ENCODE assay signal across 10 cellular contexts in genomic region chr17:1186214-1186820, GRCh38. TPM values are rescaled to one million over a fixed set of nuclear protein-coding genes. Genes with fewer than 3 reads are reported as not detected.
DNase-seq lines count a peak whose midpoint lies in the region; ATAC-seq and TF ChIP-seq lines count a peak whose summit lies in the region.
"Had no signal": no experiment of that assay in that cellular context is flagged by ENCODE, and none has a peak within 500 bp of the region (broad histone marks: within the 10 kb centered on the region; RNA-seq: fewer than 3 reads in every experiment).

No MANE protein-coding gene starts in this region.

- peaks cover 33% of the 10 kb centered on the region for H3K27me3 Mint-ChIP-seq in WTC11 (ENCODE audit: low read depth)
- peaks cover 26% of the 10 kb centered on the region for H3K27me3 Mint-ChIP-seq in endodermal cell (ENCODE audit: insufficient read depth)

- H3K9me3 ChIP-seq in endodermal cell (ENCODE audit: control insufficient read depth, low read length) = no peaks in the 10 kb centered on the region
- H3K9me3 ChIP-seq: adrenal gland, SJSA1 had no signal

- TF ChIP-seq CTCF in GM12865 (IDR thresholded peaks at IDR 0.05; ENCODE audit: insufficient read depth, low read depth, low read length, missing control alignments) (no peak), WTC11 (IDR thresholded peaks at IDR 0.05) (no peak), endodermal cell (conservative IDR thresholded peaks at IDR 0.05) (no peak)

- CTCF ChIA-PET in WTC11 (lab: Charles Lee) = interaction anchor here (0.5 to 3.8 kb wide), 15 partner anchors 7 to 306 kb away, joined by 3 to 99 read pairs (median 14); partner anchors contain the start of genes MYO1C and TIMM22

- H3K9me3 Mint-ChIP-seq in WTC11 (no peaks in the 10 kb centered on the region), endodermal cell (no peaks in the 10 kb centered on the region)

- H3K4me3 ChIP-seq in GM12865 (ENCODE audit: low read depth, low read length) = no peak overlapping the region
- H3K4me3 ChIP-seq in skin epidermis = peak overlapping the region in 2 of 7 experiments; percentile 4 to 8
- no peak overlapping the region for H3K4me3 ChIP-seq in endodermal cell (ENCODE audit: low read length)
- H3K4me3 ChIP-seq: adrenal gland, SJSA1 had no signal

- H3K9ac ChIP-seq in endodermal cell (ENCODE audit: extremely low read depth, low read length, poor library complexity, severe bottlenecking) = no peak overlapping the region

- H3K27ac Mint-ChIP-seq in WTC11 = no peak overlapping the region
- no peak overlapping the region for H3K27ac Mint-ChIP-seq in endodermal cell

- peaks cover 17% of the 10 kb centered on the region for H3K27me3 ChIP-seq in endodermal cell (ENCODE audit: control insufficient read depth, insufficient read depth, low read length, poor library complexity, severe bottlenecking)
- H3K27me3 ChIP-seq: adrenal gland, SJSA1 had no signal

- peak; percentile 43 for DNase-seq in GM12865 (ENCODE audit: low read depth)
- no peak for DNase-seq in WTC11 (ENCODE audit: low spot score)
- DNase-seq in glomerular visceral epithelial cell (ENCODE audit: extremely low spot score) = peak; percentile 33
- DNase-seq in DMS79 treated with DMSO at 0.1 percent for 48 hours (lab: John Stamatoyannopoulos, UW) = no peak
- no peak for DNase-seq in epidermal melanocyte (ENCODE audit: insufficient read length, low spot score)
- DNase-seq in endodermal cell = no peak

- H3K4me1 Mint-ChIP-seq in WTC11 (peaks cover 22% of the 10 kb centered on the region), endodermal cell (no peaks in the 10 kb centered on the region)

- POLR2A ChIA-PET in WTC11 (lab: Charles Lee) = no interaction called here

- H3K27ac ChIP-seq in skin epidermis (peak overlapping the region in 13 of 21 experiments; percentile 11 to 73 (median 32)), endodermal cell (ENCODE audit: low read depth, low read length) (no peak overlapping the region)
- H3K27ac ChIP-seq: SJSA1 had no signal

- H3K4me1 ChIP-seq in endodermal cell (ENCODE audit: control insufficient read depth, insufficient read depth, low read length) = no peaks in the 10 kb centered on the region
- H3K4me1 ChIP-seq: SJSA1 had no signal

- H3K36me3 Mint-ChIP-seq in WTC11 (no peaks in the 10 kb centered on the region), endodermal cell (ENCODE audit: low read depth) (no peaks in the 10 kb centered on the region)

- peak overlapping the region; percentile 30; the same call in 1 of the 2 replicates for H3K4me3 Mint-ChIP-seq in WTC11
- H3K4me3 Mint-ChIP-seq in endodermal cell = no peak overlapping the region

- H3K36me3 ChIP-seq in endodermal cell (ENCODE audit: control insufficient read depth, insufficient read depth, low read length) = no peaks in the 10 kb centered on the region
- H3K36me3 ChIP-seq: adrenal gland, SJSA1 had no signal

- WGBS in endodermal cell (ENCODE audit: insufficient coverage in 1 of 2, insufficient read length in 1 of 2), 2 experiments = 85 to 92% methylated on average over 10 to 13 of the region's 13 CpGs

- ATAC-seq in WTC11 (no peak), HG02623 (IDR thresholded peaks at IDR 0.05; ENCODE audit: unreplicated experiment) (no peak)

TF ChIP-seq in WTC11, 78 proteins besides CTCF, POLR2A, EP300 and RAD21:
- TF ChIP-seq, protein P1, sequence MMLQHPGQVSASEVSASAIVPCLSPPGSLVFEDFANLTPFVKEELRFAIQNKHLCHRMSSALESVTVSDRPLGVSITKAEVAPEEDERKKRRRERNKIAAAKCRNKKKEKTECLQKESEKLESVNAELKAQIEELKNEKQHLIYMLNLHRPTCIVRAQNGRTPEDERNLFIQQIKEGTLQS (CRISPR knock-in tag; conservative IDR thresholded peaks at IDR 0.05) = no peak
- no peak for TF ChIP-seq ZNF263 (CRISPR knock-in tag; IDR thresholded peaks at IDR 0.05; ENCODE audit: low read depth)
- no peak for TF ChIP-seq KAT7 (CRISPR knock-in tag; IDR thresholded peaks at IDR 0.05; ENCODE audit: borderline replicate concordance)
- no peak for TF ChIP-seq FOXP4 (CRISPR knock-in tag; IDR thresholded peaks at IDR 0.05)
- no peak for TF ChIP-seq NFE2L1 (CRISPR knock-in tag; IDR thresholded peaks at IDR 0.05)
- TF ChIP-seq ZNF671 (CRISPR knock-in tag; IDR thresholded peaks at IDR 0.05) = no peak
- TF ChIP-seq TEAD1 (CRISPR knock-in tag; IDR thresholded peaks at IDR 0.05) = no peak
- TF ChIP-seq, protein P2, sequence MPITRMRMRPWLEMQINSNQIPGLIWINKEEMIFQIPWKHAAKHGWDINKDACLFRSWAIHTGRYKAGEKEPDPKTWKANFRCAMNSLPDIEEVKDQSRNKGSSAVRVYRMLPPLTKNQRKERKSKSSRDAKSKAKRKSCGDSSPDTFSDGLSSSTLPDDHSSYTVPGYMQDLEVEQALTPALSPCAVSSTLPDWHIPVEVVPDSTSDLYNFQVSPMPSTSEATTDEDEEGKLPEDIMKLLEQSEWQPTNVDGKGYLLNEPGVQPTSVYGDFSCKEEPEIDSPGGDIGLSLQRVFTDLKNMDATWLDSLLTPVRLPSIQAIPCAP (CRISPR knock-in tag; IDR thresholded peaks at IDR 0.05) = no peak
- no peak for TF ChIP-seq MYBL2 (CRISPR knock-in tag; IDR thresholded peaks at IDR 0.05)
- no peak for TF ChIP-seq FOXK1 (CRISPR knock-in tag; IDR thresholded peaks at IDR 0.05)
- TF ChIP-seq ZNF416 (CRISPR knock-in tag; IDR thresholded peaks at IDR 0.05) = no peak
- TF ChIP-seq PRRX2 (CRISPR knock-in tag; IDR thresholded peaks at IDR 0.05) = no peak
- TF ChIP-seq GTF2I (CRISPR knock-in tag; conservative IDR thresholded peaks at IDR 0.05) = no peak

RNA-seq across cellular contexts. Expression of gene ABR, which starts 6.5 kb away (rescaled TPM):
- total RNA-seq in WTC11 (2021) = 38.0 to 43.7 TPM (median 41.0 TPM) in 3 replicates
- total RNA-seq in endodermal cell = 10 to 100 TPM; 51.1 to 58.7 TPM
- 52.8 TPM for polyA plus RNA-seq in endodermal cell (2013, experiment 1 of 2)
- polyA plus RNA-seq in endodermal cell (2013, experiment 2 of 2) = 56.2 TPM

Comparison
In these comparisons a context has a peak if more than half of its experiments do, and no peak if none do; other contexts are left out.
1. DNase-seq: peak in GM12865 (single experiment) and glomerular visceral epithelial cell (single experiment); none in WTC11 (single experiment), DMS79 treated with DMSO at 0.1 percent for 48 hours (single experiment), epidermal melanocyte (single experiment) and endodermal cell (single experiment).